ENCODE assay signal across 16 cellular contexts in genomic region chr5:119220576-119221197, GRCh38.
A peak's percentile ranks its signal among the peaks of the same experiment; 100 is the strongest.
DNase-seq lines count a peak whose midpoint lies in the region; ATAC-seq and TF ChIP-seq lines count a peak whose summit lies in the region.
"Had no signal": no experiment of that assay in that cellular context is flagged by ENCODE, and none has a peak within 500 bp of the region (broad histone marks: within the 10 kb centered on the region; RNA-seq: fewer than 3 reads in every experiment).

No MANE protein-coding gene starts in this region.

- H3K27me3 Mint-ChIP-seq in stimulated activated naive CD8-positive, alpha-beta T cell treated with anti-CD3 and anti-CD28 coated beads, Interleukin-15, amount 100 ng/mL, for 72 hours, result no peaks in the 10 kb centered on the region

- TF ChIP-seq CTCF in omental fat pad (IDR thresholded peaks at IDR 0.05), result no peak

- no peaks in the 10 kb centered on the region for H3K4me1 Mint-ChIP-seq in stimulated activated naive CD8-positive, alpha-beta T cell treated with anti-CD3 and anti-CD28 coated beads, Interleukin-15, amount 100 ng/mL, for 72 hours

- ATAC-seq in GM18858 (IDR thresholded peaks at IDR 0.05; ENCODE audit: unreplicated experiment), result peak; percentile 96
- peak; percentile 86 for ATAC-seq in GM21619 (IDR thresholded peaks at IDR 0.05; ENCODE audit: unreplicated experiment)
- ATAC-seq in HG03342 (IDR thresholded peaks at IDR 0.05; ENCODE audit: unreplicated experiment), result peak; percentile 92
- no peak for ATAC-seq in stimulated activated naive CD8-positive, alpha-beta T cell treated with anti-CD3 and anti-CD28 coated beads, Interleukin-15, amount 100 ng/mL, for 72 hours
- ATAC-seq in omental fat pad (ENCODE audit: low FRiP score), result no peak
- ATAC-seq: HCT116, Panc1 had no signal

- no peak overlapping the region for H3K4me3 Mint-ChIP-seq in stimulated activated naive CD8-positive, alpha-beta T cell treated with anti-CD3 and anti-CD28 coated beads, Interleukin-15, amount 100 ng/mL, for 72 hours

- no peak overlapping the region for H3K27ac Mint-ChIP-seq in stimulated activated naive CD8-positive, alpha-beta T cell treated with anti-CD3 and anti-CD28 coated beads, Interleukin-15, amount 100 ng/mL, for 72 hours

- H3K9me3 Mint-ChIP-seq in stimulated activated naive CD8-positive, alpha-beta T cell treated with anti-CD3 and anti-CD28 coated beads, Interleukin-15, amount 100 ng/mL, for 72 hours, result no peaks in the 10 kb centered on the region

- DNase-seq in glomerular visceral epithelial cell (ENCODE audit: extremely low spot score) (peak; percentile 2), NCI-H2196 (lab: John Stamatoyannopoulos, UW; ENCODE audit: unreplicated experiment) (no peak), omental fat pad (ENCODE audit: low spot score) (no peak), retina (no peak)
- DNase-seq in stimulated activated naive CD8-positive, alpha-beta T cell treated with anti-CD3 and anti-CD28 coated beads, Interleukin-15, amount 100 ng/mL, for 72 hours, result no peak
- DNase-seq: activated effector memory CD4-positive, alpha-beta T cell treated with anti-CD3 and anti-CD28 coated beads, Interleukin-2, amount 50 U/mL, for 16 hours; DMS153; effector CD4-positive, alpha-beta T cell; MM.1S; spleen; WERI-Rb-1 had no signal

Comparison
In these comparisons a context has a peak if more than half of its experiments do, and no peak if none do; other contexts are left out.
1. ATAC-seq: peak in GM18858 (single experiment), GM21619 (single experiment) and HG03342 (single experiment); none in stimulated activated naive CD8-positive, alpha-beta T cell treated with anti-CD3 and anti-CD28 coated beads, Interleukin-15, amount 100 ng/mL, for 72 hours (single experiment) and omental fat pad (single experiment).